ENCODE assay signal across 10 cellular contexts in genomic region chr12:101209319-101210302, GRCh38. TPM values are rescaled to one million over a fixed set of nuclear protein-coding genes. Genes with fewer than 3 reads are reported as not detected.
DNase-seq lines count a peak whose midpoint lies in the region; ATAC-seq and TF ChIP-seq lines count a peak whose summit lies in the region.
"Had no signal": no experiment of that assay in that cellular context is flagged by ENCODE, and none has a peak within 500 bp of the region (broad histone marks: within the 10 kb centered on the region; RNA-seq: fewer than 3 reads in every experiment).

A gene with protein sequence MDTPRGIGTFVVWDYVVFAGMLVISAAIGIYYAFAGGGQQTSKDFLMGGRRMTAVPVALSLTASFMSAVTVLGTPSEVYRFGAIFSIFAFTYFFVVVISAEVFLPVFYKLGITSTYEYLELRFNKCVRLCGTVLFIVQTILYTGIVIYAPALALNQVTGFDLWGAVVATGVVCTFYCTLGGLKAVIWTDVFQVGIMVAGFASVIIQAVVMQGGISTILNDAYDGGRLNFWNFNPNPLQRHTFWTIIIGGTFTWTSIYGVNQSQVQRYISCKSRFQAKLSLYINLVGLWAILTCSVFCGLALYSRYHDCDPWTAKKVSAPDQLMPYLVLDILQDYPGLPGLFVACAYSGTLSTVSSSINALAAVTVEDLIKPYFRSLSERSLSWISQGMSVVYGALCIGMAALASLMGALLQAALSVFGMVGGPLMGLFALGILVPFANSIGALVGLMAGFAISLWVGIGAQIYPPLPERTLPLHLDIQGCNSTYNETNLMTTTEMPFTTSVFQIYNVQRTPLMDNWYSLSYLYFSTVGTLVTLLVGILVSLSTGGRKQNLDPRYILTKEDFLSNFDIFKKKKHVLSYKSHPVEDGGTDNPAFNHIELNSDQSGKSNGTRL (minus strand): TSS chr12:101210238. CDS start chr12:101209848, 390 bp downstream.

- H3K27ac Mint-ChIP-seq in glutamatergic neuron (ENCODE audit: unreplicated experiment) (no peak within 1 kb of the TSS), progenitor cell of endocrine pancreas (no peak within 1 kb of the TSS)

- H3K4me1 Mint-ChIP-seq in glutamatergic neuron (ENCODE audit: low read depth, unreplicated experiment) (no peaks in the 10 kb centered on the region), progenitor cell of endocrine pancreas (ENCODE audit: low read depth) (peaks cover 8% of the 10 kb centered on the region)

- no peak for TF ChIP-seq CTCF in glutamatergic neuron (IDR thresholded peaks at IDR 0.05; ENCODE audit: partially characterized antibody, unreplicated experiment)
- no peak for TF ChIP-seq CTCF in progenitor cell of endocrine pancreas (IDR thresholded peaks at IDR 0.05; ENCODE audit: unreplicated experiment)

- no peak for ATAC-seq in activated CD4-positive, CD25-positive, alpha-beta regulatory T cell treated with anti-CD3 and anti-CD28 coated beads, Interleukin-2, amount 50 U/mL, for 24 hours
- no peak for ATAC-seq in GM19397 (IDR thresholded peaks at IDR 0.05; ENCODE audit: unreplicated experiment)
- ATAC-seq: body of pancreas had no signal

- H3K4me3 Mint-ChIP-seq in glutamatergic neuron (ENCODE audit: unreplicated experiment) (peak within 1 kb of the TSS; percentile 87), progenitor cell of endocrine pancreas (ENCODE audit: low read depth) (peak within 1 kb of the TSS; percentile 53)

- peak; percentile 3 for DNase-seq in EL
- DNase-seq in NCI-H345 treated with DMSO at 0.1 percent for 48 hours (lab: John Stamatoyannopoulos, UW; ENCODE audit: unreplicated experiment): peak; percentile 24
- DNase-seq in glutamatergic neuron: peak; percentile 38
- peak; percentile 11 for DNase-seq in progenitor cell of endocrine pancreas (ENCODE audit: low spot score, unreplicated experiment)
- no peak for DNase-seq in activated naive CD4-positive, alpha-beta T cell treated with Interleukin-2 at 50 U/mL for 16 hours
- no peak for DNase-seq in mucosa of gallbladder (ENCODE audit: low spot score)
- DNase-seq: stimulated activated CD4-positive, alpha-beta T cell treated with anti-CD3 and anti-CD28 coated beads, Interleukin-2, amount 100 ng/mL, for 24 hours had no signal

- peaks cover 16% of the 10 kb centered on the region for H3K36me3 Mint-ChIP-seq in glutamatergic neuron (ENCODE audit: unreplicated experiment)
- H3K36me3 Mint-ChIP-seq in progenitor cell of endocrine pancreas (ENCODE audit: insufficient read depth): no peaks in the 10 kb centered on the region

- H3K9me3 Mint-ChIP-seq in glutamatergic neuron (ENCODE audit: unreplicated experiment): peaks cover 4% of the 10 kb centered on the region
- H3K9me3 Mint-ChIP-seq in progenitor cell of endocrine pancreas (ENCODE audit: low read depth): peaks cover 6% of the 10 kb centered on the region

- H3K27me3 Mint-ChIP-seq in glutamatergic neuron (ENCODE audit: unreplicated experiment) (peaks cover 10% of the 10 kb centered on the region), progenitor cell of endocrine pancreas (peaks cover 36% of the 10 kb centered on the region)

RNA-seq across cellular contexts. Expression of the gene that starts here (rescaled TPM):
- not detected for total RNA-seq in glutamatergic neuron (ENCODE audit: unreplicated experiment)
- total RNA-seq in progenitor cell of endocrine pancreas: 0.12 TPM in 1 of 2 replicates, not detected in the other
- 0.06 TPM for total RNA-seq in mucosa of gallbladder
- total RNA-seq: body of pancreas had no signal

Comparison
In these comparisons a context has a peak if more than half of its experiments do, and no peak if none do; other contexts are left out.
1. Peak in DNase-seq in glutamatergic neuron; RNA of the gene not detected or under 1 TPM.
2. Peak in DNase-seq in progenitor cell of endocrine pancreas; RNA of the gene not detected or under 1 TPM.
3. DNase-seq: peak in EL (single experiment) and NCI-H345 treated with DMSO at 0.1 percent for 48 hours (single experiment); none in activated naive CD4-positive, alpha-beta T cell treated with Interleukin-2 at 50 U/mL for 16 hours (single experiment) and mucosa of gallbladder (single experiment).